In the genomic region with DNA sequence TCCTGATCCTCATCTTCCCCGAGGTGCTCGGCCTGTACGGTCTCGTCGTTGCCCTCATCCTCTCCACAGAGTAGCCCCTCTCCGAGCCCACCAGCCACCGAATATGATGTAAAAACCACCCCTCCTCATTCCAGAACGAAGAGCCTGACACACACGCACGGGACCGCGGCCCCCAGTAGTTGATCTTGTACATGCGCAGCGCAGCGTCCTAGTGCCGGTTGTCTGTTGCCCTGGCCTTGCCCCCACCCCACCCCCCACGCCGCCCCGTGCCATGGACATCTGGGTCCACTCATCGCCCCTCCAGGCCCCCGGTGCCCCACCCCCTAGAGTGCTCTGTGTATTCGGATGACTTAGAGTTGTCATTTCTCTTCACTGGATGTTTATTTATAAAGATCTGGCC, we compare ENCODE assay signal across 7 cellular contexts. TPM values are rescaled to one million over a fixed set of nuclear protein-coding genes. Genes with fewer than 3 reads are reported as not detected.
DNase-seq lines count a peak whose midpoint lies in the region; ATAC-seq and TF ChIP-seq lines count a peak whose summit lies in the region.

No MANE protein-coding gene starts in this region.

- H3K27me3 ChIP-seq in right cardiac atrium (ENCODE audit: control insufficient read depth, insufficient read depth), result no peaks in the 10 kb centered on the region

- H3K27me3 Mint-ChIP-seq in activated naive CD8-positive, alpha-beta T cell treated with anti-CD3 and anti-CD28 coated beads, Interleukin-2, amount 50 U/mL, for 24 hours, result no peaks in the 10 kb centered on the region
- H3K27me3 Mint-ChIP-seq in stimulated activated naive B cell treated with anti-CD40 and anti-IgM and Interleukin-4, amounts not matched to agents 10 μg/mL and 1 μg/mL and 100 μg/mL, for 72 hours, result no peaks in the 10 kb centered on the region
- H3K27me3 Mint-ChIP-seq in osteocyte (ENCODE audit: unreplicated experiment), result peaks cover 7% of the 10 kb centered on the region

- WGBS in right cardiac atrium, result 59% methylated on average over 22 of the region's 22 CpGs

- peak overlapping the region; percentile 80 for H3K4me3 Mint-ChIP-seq in activated naive CD8-positive, alpha-beta T cell treated with anti-CD3 and anti-CD28 coated beads, Interleukin-2, amount 50 U/mL, for 24 hours
- H3K4me3 Mint-ChIP-seq in stimulated activated naive B cell treated with anti-CD40 and anti-IgM and Interleukin-4, amounts not matched to agents 10 μg/mL and 1 μg/mL and 100 μg/mL, for 72 hours, result peak overlapping the region; percentile 90 to 94
- H3K4me3 Mint-ChIP-seq in osteocyte (ENCODE audit: unreplicated experiment), result no peak overlapping the region

- H3K4me1 ChIP-seq in right cardiac atrium (ENCODE audit: control insufficient read depth, insufficient read depth, low read length), result no peaks in the 10 kb centered on the region

- intact Hi-C loops in right cardiac atrium (cut with DNase I), result loop anchor here (5.0 to 10.0 kb wide), 3 partner anchors 63 to 147 kb away; a partner anchor contains a TSS

- no peak for TF ChIP-seq CTCF in HFF-Myc (IDR thresholded peaks at IDR 0.05; ENCODE audit: low read depth, low read length, missing control alignments)
- TF ChIP-seq CTCF in osteocyte (IDR thresholded peaks at IDR 0.05), result no peak

- H3K9me3 ChIP-seq in right cardiac atrium (ENCODE audit: control insufficient read depth, low read length), result no peaks in the 10 kb centered on the region

- peak overlapping the region; percentile 44 for H3K4me3 ChIP-seq in HFF-Myc (replicated peaks; ENCODE audit: low read depth, low read length)
- peak overlapping the region; percentile 56 for H3K4me3 ChIP-seq in right cardiac atrium (ENCODE audit: low read length)

- peak overlapping the region; percentile 30 for H3K27ac ChIP-seq in right cardiac atrium (ENCODE audit: low read length)

- peaks cover 18% of the 10 kb centered on the region for H3K4me1 Mint-ChIP-seq in activated naive CD8-positive, alpha-beta T cell treated with anti-CD3 and anti-CD28 coated beads, Interleukin-2, amount 50 U/mL, for 24 hours
- peaks cover 14 to 21% of the 10 kb centered on the region in 2 donors for H3K4me1 Mint-ChIP-seq in stimulated activated naive B cell treated with anti-CD40 and anti-IgM and Interleukin-4, amounts not matched to agents 10 μg/mL and 1 μg/mL and 100 μg/mL, for 72 hours
- H3K4me1 Mint-ChIP-seq in osteocyte (ENCODE audit: unreplicated experiment), result peaks cover 9% of the 10 kb centered on the region

- peak overlapping the region; percentile 97 for H3K27ac Mint-ChIP-seq in activated naive CD8-positive, alpha-beta T cell treated with anti-CD3 and anti-CD28 coated beads, Interleukin-2, amount 50 U/mL, for 24 hours
- H3K27ac Mint-ChIP-seq in stimulated activated naive B cell treated with anti-CD40 and anti-IgM and Interleukin-4, amounts not matched to agents 10 μg/mL and 1 μg/mL and 100 μg/mL, for 72 hours, result peak overlapping the region; percentile 96
- no peak overlapping the region for H3K27ac Mint-ChIP-seq in osteocyte (ENCODE audit: unreplicated experiment)

- H3K36me3 Mint-ChIP-seq in activated naive CD8-positive, alpha-beta T cell treated with anti-CD3 and anti-CD28 coated beads, Interleukin-2, amount 50 U/mL, for 24 hours (ENCODE audit: low read depth), result no peaks in the 10 kb centered on the region
- no peaks in the 10 kb centered on the region for H3K36me3 Mint-ChIP-seq in stimulated activated naive B cell treated with anti-CD40 and anti-IgM and Interleukin-4, amounts not matched to agents 10 μg/mL and 1 μg/mL and 100 μg/mL, for 72 hours
- no peaks in the 10 kb centered on the region for H3K36me3 Mint-ChIP-seq in osteocyte (ENCODE audit: unreplicated experiment)

- no peak for DNase-seq in HFF-Myc (ENCODE audit: extremely low read depth, low read depth)
- DNase-seq in activated naive CD8-positive, alpha-beta T cell treated with anti-CD3 and anti-CD28 coated beads, Interleukin-2, amount 50 U/mL, for 24 hours, result no peak
- peak in 2 of 3 donors; percentile 60 to 69 for DNase-seq in right cardiac atrium
- no peak for DNase-seq in stimulated activated naive B cell treated with anti-CD40 and anti-IgM and Interleukin-4, amounts not matched to agents 10 μg/mL and 1 μg/mL and 100 μg/mL, for 72 hours
- DNase-seq in midbrain (lab: John Stamatoyannopoulos, UW), result no peak
- DNase-seq in putamen (ENCODE audit: low spot score), result no peak
- no peak for DNase-seq in osteocyte (ENCODE audit: extremely low spot score, unreplicated experiment)

- ATAC-seq in activated naive CD8-positive, alpha-beta T cell treated with anti-CD3 and anti-CD28 coated beads, Interleukin-2, amount 50 U/mL, for 24 hours, result no peak
- ATAC-seq in right cardiac atrium, result peak; percentile 21 to 22
- ATAC-seq in stimulated activated naive B cell treated with anti-CD40 and anti-IgM and Interleukin-4, amounts not matched to agents 10 μg/mL and 1 μg/mL and 100 μg/mL, for 72 hours (replicated peaks), result no peak

- H3K9me3 Mint-ChIP-seq in activated naive CD8-positive, alpha-beta T cell treated with anti-CD3 and anti-CD28 coated beads, Interleukin-2, amount 50 U/mL, for 24 hours, result no peaks in the 10 kb centered on the region
- H3K9me3 Mint-ChIP-seq in stimulated activated naive B cell treated with anti-CD40 and anti-IgM and Interleukin-4, amounts not matched to agents 10 μg/mL and 1 μg/mL and 100 μg/mL, for 72 hours, result no peaks in the 10 kb centered on the region
- no peaks in the 10 kb centered on the region for H3K9me3 Mint-ChIP-seq in osteocyte (ENCODE audit: unreplicated experiment)

RNA-seq across cellular contexts. Expression of a gene that starts 5.2 kb away (rescaled TPM):
- total RNA-seq in right cardiac atrium (1 to 10 TPM; 1.2 to 2.5 (median 1.8) TPM), osteocyte (not detected in 2 replicates)
- 0.45 TPM for polyA plus RNA-seq in right cardiac atrium

RNA-seq across cellular contexts. Expression of a gene that starts 18.3 kb away (rescaled TPM):
- total RNA-seq in right cardiac atrium (10 to 100 TPM; 13.9 to 15.3 (median 14.8) TPM), osteocyte (23.4 and 23.8 TPM in 2 replicates)
- 18.2 TPM for polyA plus RNA-seq in right cardiac atrium

RNA-seq across cellular contexts. Expression of a gene that starts 54.2 kb away (rescaled TPM):
- 10 to 100 TPM; 11.4 to 13.6 (median 13.1) TPM for total RNA-seq in right cardiac atrium
- polyA plus RNA-seq in right cardiac atrium, result 3.9 TPM
- 12.0 and 12.7 TPM in 2 replicates for total RNA-seq in osteocyte

Comparison
In these comparisons a context has a peak if more than half of its experiments do, and no peak if none do; other contexts are left out.
1. DNase-seq: peak in right cardiac atrium (2 of 3); none in HFF-Myc (single experiment), activated naive CD8-positive, alpha-beta T cell treated with anti-CD3 and anti-CD28 coated beads, Interleukin-2, amount 50 U/mL, for 24 hours (single experiment), stimulated activated naive B cell treated with anti-CD40 and anti-IgM and Interleukin-4, amounts not matched to agents 10 μg/mL and 1 μg/mL and 100 μg/mL, for 72 hours (single experiment), midbrain (single experiment), putamen (single experiment) and osteocyte (single experiment).
2. ATAC-seq: peak in right cardiac atrium (2 of 2); none in activated naive CD8-positive, alpha-beta T cell treated with anti-CD3 and anti-CD28 coated beads, Interleukin-2, amount 50 U/mL, for 24 hours (single experiment) and stimulated activated naive B cell treated with anti-CD40 and anti-IgM and Interleukin-4, amounts not matched to agents 10 μg/mL and 1 μg/mL and 100 μg/mL, for 72 hours (0 of 2).